In the genomic region with DNA sequence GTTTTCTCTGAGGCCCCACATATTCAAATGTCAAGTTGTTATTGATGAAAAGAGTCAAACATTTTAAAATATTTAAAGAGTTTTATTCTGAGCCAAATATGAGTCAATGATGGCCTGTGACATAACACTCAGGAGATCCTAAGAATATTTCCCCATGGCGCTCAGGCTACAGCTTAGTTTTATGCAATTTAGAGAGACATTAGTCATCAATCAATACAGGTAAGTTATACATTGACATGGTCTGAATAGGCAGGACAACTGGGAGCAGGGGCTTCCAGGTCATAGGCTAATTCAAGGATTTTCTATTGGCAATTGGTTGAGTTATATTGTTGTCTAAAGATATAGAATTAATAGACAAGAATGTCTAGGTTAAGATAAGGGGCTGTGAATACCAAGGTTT, we compare ENCODE assay signal across 4 cellular contexts. TPM values are rescaled to one million over a fixed set of nuclear protein-coding genes. Genes with fewer than 3 reads are reported as not detected.
"Had no signal": no experiment of that assay in that cellular context is flagged by ENCODE, and none has a peak within 500 bp of the region (broad histone marks: within the 10 kb centered on the region; RNA-seq: fewer than 3 reads in every experiment).

No MANE protein-coding gene starts in this region.

RNA-seq across cellular contexts. Expression of gene UGT2B11, which starts 34.7 kb away (rescaled TPM):
- total RNA-seq: HT1080, NCI-H460, Right ventricle myocardium superior, SJSA1 had no signal
